1 cellular context compared by ENCODE assay signal in genomic region chr14:69643430-69644200, GRCh38.
TF ChIP-seq lines count a peak whose summit lies in the region.

No MANE protein-coding gene starts in this region.

TF ChIP-seq in HepG2, 621 proteins besides CTCF, POLR2A, EP300 and RAD21 (continued from another document):
- TF ChIP-seq ZBTB40 (IDR thresholded peaks at IDR 0.05) (no peak), ZBTB40 (CRISPR knock-in tag; IDR thresholded peaks at IDR 0.05) (no peak), HDAC2 (CRISPR knock-in tag; IDR thresholded peaks at IDR 0.05) (0 out of 2 replicates have a peak, but pooled peaks have one; percentile 23), CBX5 (CRISPR knock-in tag; IDR thresholded peaks at IDR 0.05; ENCODE audit: borderline replicate concordance) (0 out of 2 replicates have a peak, but pooled peaks have one; percentile 43), SALL1 (CRISPR knock-in tag; IDR thresholded peaks at IDR 0.05) (peak; percentile 44; the same call in 1 of the 2 replicates), FOSL2 (CRISPR knock-in tag; IDR thresholded peaks at IDR 0.05) (peak; percentile 93), SOX13 (IDR thresholded peaks at IDR 0.05) (no peak), SOX13 (CRISPR knock-in tag; conservative IDR thresholded peaks at IDR 0.05 in 1 of 2, IDR thresholded peaks at IDR 0.05 in 1 of 2) (peak in 1 of 2 experiments; percentile 53; a peak in 1 of 4 replicates), ZKSCAN8 (CRISPR knock-in tag; IDR thresholded peaks at IDR 0.05; ENCODE audit: borderline replicate concordance) (peak; percentile 49; the same call in 1 of the 2 replicates), FOXA1 (IDR thresholded peaks at IDR 0.05) (no peak), FOXA1 (CRISPR knock-in tag; IDR thresholded peaks at IDR 0.05) (peak; percentile 61), PITX1 (CRISPR knock-in tag; IDR thresholded peaks at IDR 0.05) (no peak), IKZF5 (CRISPR knock-in tag; IDR thresholded peaks at IDR 0.05) (peak; percentile 40; the same call in 1 of the 2 replicates), ZGPAT (CRISPR knock-in tag; IDR thresholded peaks at IDR 0.05) (peak; percentile 27; the same call in 1 of the 2 replicates), GATAD2A (CRISPR knock-in tag; IDR thresholded peaks at IDR 0.05) (peak; percentile 42; the same call in 1 of the 2 replicates), ZSCAN25 (CRISPR knock-in tag; IDR thresholded peaks at IDR 0.05) (no peak), HOMEZ (CRISPR knock-in tag; IDR thresholded peaks at IDR 0.05; ENCODE audit: low read depth) (peak; percentile 37; the same call in 1 of the 2 replicates)
